ENCODE assay signal across 17 cellular contexts in the genomic region with DNA sequence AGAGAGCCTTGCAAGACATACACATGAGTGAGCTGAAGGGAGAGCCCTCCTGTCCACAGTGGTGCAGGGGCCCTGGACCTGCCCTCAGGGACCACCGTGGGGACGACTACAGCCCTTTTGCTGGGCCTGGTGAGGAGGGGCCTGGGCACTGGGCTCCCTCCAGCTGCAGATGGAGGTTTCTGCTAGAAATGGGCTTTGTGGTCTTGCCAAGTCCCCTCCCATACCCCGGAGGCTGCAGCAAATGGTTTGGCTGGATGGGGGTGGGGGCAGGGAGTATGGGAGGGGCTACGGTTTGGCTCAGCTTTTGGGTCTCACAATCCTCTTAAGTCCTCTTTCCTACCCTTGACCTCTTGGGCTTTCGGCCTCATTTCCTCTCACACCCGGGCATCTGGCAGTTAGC. TPM values are rescaled to one million over a fixed set of nuclear protein-coding genes. Genes with fewer than 3 reads are reported as not detected.
DNase-seq lines count a peak whose midpoint lies in the region; ATAC-seq and TF ChIP-seq lines count a peak whose summit lies in the region.
"Had no signal": no experiment of that assay in that cellular context is flagged by ENCODE, and none has a peak within 500 bp of the region (broad histone marks: within the 10 kb centered on the region; RNA-seq: fewer than 3 reads in every experiment).

No MANE protein-coding gene starts in this region.

- no peak for TF ChIP-seq POLR2A in testis (IDR thresholded peaks at IDR 0.05)

- H3K36me3 Mint-ChIP-seq in naive thymus-derived CD4-positive, alpha-beta T cell: peaks cover 0 to 36% (median 4%) of the 10 kb centered on the region in 5 donors

- in situ Hi-C loops in KBM-7 (cut with MboI; ENCODE audit: low pct_unique_long_range_greater_than_20kb, low sequenced_read_pairs): no loop called here

- no peak overlapping the region for H3K4me3 ChIP-seq in coronary artery
- H3K4me3 ChIP-seq in naive thymus-derived CD4-positive, alpha-beta T cell (ENCODE audit: low read length): no peak overlapping the region
- no peak overlapping the region for H3K4me3 ChIP-seq in testis
- H3K4me3 ChIP-seq: PC-9 had no signal

- H3K4me1 Mint-ChIP-seq in naive thymus-derived CD4-positive, alpha-beta T cell: peaks cover 29 to 74% (median 52%) of the 10 kb centered on the region in 7 donors

- TF ChIP-seq CTCF in coronary artery (IDR thresholded peaks at IDR 0.05) (no peak), testis (IDR thresholded peaks at IDR 0.05) (no peak)

- H3K27me3 Mint-ChIP-seq in naive thymus-derived CD4-positive, alpha-beta T cell: no peaks in the 10 kb centered on the region
- H3K27me3 Mint-ChIP-seq: stimulated activated memory B cell treated with anti-CD40 and anti-IgM and Interleukin-4, amounts not matched to agents 10 μg/mL and 1 μg/mL and 100 μg/mL, for 72 hours had no signal

- H3K36me3 ChIP-seq in naive thymus-derived CD4-positive, alpha-beta T cell (ENCODE audit: control insufficient read depth in 2 of 3, insufficient read depth in 3 of 3, low read length in 3 of 3): peaks cover 0 to 26% (median 0%) of the 10 kb centered on the region in 3 experiments
- no peaks in the 10 kb centered on the region for H3K36me3 ChIP-seq in testis (ENCODE audit: low read depth, missing control alignments)

- H3K27me3 ChIP-seq in naive thymus-derived CD4-positive, alpha-beta T cell (ENCODE audit: control insufficient read depth in 2 of 2, insufficient read depth in 2 of 2, low read length in 2 of 2): no peaks in the 10 kb centered on the region
- no peaks in the 10 kb centered on the region for H3K27me3 ChIP-seq in testis

- WGBS in testis, 2 donors: 30 to 66% methylated on average over 5 to 6 of the region's 6 CpGs

- H3K9me3 ChIP-seq in naive thymus-derived CD4-positive, alpha-beta T cell (ENCODE audit: control insufficient read depth in 2 of 3, low read length in 3 of 3): no peaks in the 10 kb centered on the region
- H3K9me3 ChIP-seq in testis: no peaks in the 10 kb centered on the region

- H3K27ac Mint-ChIP-seq in naive thymus-derived CD4-positive, alpha-beta T cell: peak overlapping the region in 5 of 9 donors; percentile 17 to 77 (median 60)
- H3K27ac Mint-ChIP-seq: stimulated activated memory B cell treated with anti-CD40 and anti-IgM and Interleukin-4, amounts not matched to agents 10 μg/mL and 1 μg/mL and 100 μg/mL, for 72 hours had no signal

- H3K9me3 Mint-ChIP-seq in naive thymus-derived CD4-positive, alpha-beta T cell: no peaks in the 10 kb centered on the region
- H3K9me3 Mint-ChIP-seq: activated T-cell treated with anti-CD3 and anti-CD28 coated beads, Interleukin-2, amount 50 U/mL, for 72 hours; stimulated activated memory B cell treated with anti-CD40 and anti-IgM and Interleukin-4, amounts not matched to agents 10 μg/mL and 1 μg/mL and 100 μg/mL, for 72 hours had no signal

- CTCF ChIA-PET in naive thymus-derived CD4-positive, alpha-beta T cell (lab: Charles Lee): interaction anchor here (1.1 to 1.9 kb wide), 2 partner anchors 19 to 80 kb away, joined by 4 to 5 read pairs; no protein-coding TSS in a partner anchor

- DNase-seq in activated CD8-positive, alpha-beta memory T cell treated with anti-CD3 and anti-CD28 coated beads for 24 hours: peak; percentile 40
- no peak for DNase-seq in activated CD8-positive, alpha-beta memory T cell treated with anti-CD3 and anti-CD28 coated beads, Interleukin-2, amount 50 U/mL, for 4 hours
- DNase-seq in coronary artery (ENCODE audit: low spot score) (peak; percentile 67), testis (peak; percentile 19), KBM-7 (no peak), middle frontal gyrus (ENCODE audit: extremely low spot score, low spot score) (no peak)
- no peak for DNase-seq in naive thymus-derived CD4-positive, alpha-beta T cell
- DNase-seq in stimulated activated CD4-positive, alpha-beta T cell treated with anti-CD3 and anti-CD28 coated beads, Interleukin-2, amount 100 ng/mL, for 24 hours: no peak
- DNase-seq: 8988T; activated T-cell treated with anti-CD3 and anti-CD28 coated beads, Interleukin-2, amount 50 U/mL, for 72 hours; dermis blood vessel endothelial cell; NCI-H1092; NCI-H226; PC-9; retina; stimulated activated CD4-positive, alpha-beta T cell treated with anti-CD3 and anti-CD28 coated beads, Interleukin-4, amount 100 ng/mL, for 4 hours had no signal

- no peak for ATAC-seq in naive thymus-derived CD4-positive, alpha-beta T cell
- ATAC-seq: activated T-cell treated with anti-CD3 and anti-CD28 coated beads, Interleukin-2, amount 50 U/mL, for 72 hours; stimulated activated memory B cell treated with anti-CD40 and anti-IgM and Interleukin-4, amounts not matched to agents 10 μg/mL and 1 μg/mL and 100 μg/mL, for 72 hours had no signal

- POLR2A ChIA-PET in naive thymus-derived CD4-positive, alpha-beta T cell (lab: Charles Lee): interaction anchor here (0.7 kb wide), 1 partner anchor 21 kb away, joined by 3 read pairs; no protein-coding TSS in a partner anchor

- intact Hi-C loops in naive thymus-derived CD4-positive, alpha-beta T cell (cut with micrococcal nuclease): no loop called here
- intact Hi-C loops in testis (cut with DNase I; ENCODE audit: low total_unique reads): no loop called here

- peaks cover 6 to 9% of the 10 kb centered on the region in 2 donors for H3K4me1 ChIP-seq in naive thymus-derived CD4-positive, alpha-beta T cell (ENCODE audit: control insufficient read depth in 2 of 2, insufficient read depth in 2 of 2, low read length in 2 of 2)
- H3K4me1 ChIP-seq in testis: peaks cover 32% of the 10 kb centered on the region

- H3K27ac ChIP-seq in coronary artery: no peak overlapping the region
- H3K27ac ChIP-seq in naive thymus-derived CD4-positive, alpha-beta T cell (ENCODE audit: low read depth, low read length): no peak overlapping the region
- H3K27ac ChIP-seq in testis: no peak overlapping the region
- H3K27ac ChIP-seq: PC-9 had no signal

- H3K4me3 Mint-ChIP-seq in naive thymus-derived CD4-positive, alpha-beta T cell: no peak overlapping the region
- H3K4me3 Mint-ChIP-seq: activated T-cell treated with anti-CD3 and anti-CD28 coated beads, Interleukin-2, amount 50 U/mL, for 72 hours; stimulated activated memory B cell treated with anti-CD40 and anti-IgM and Interleukin-4, amounts not matched to agents 10 μg/mL and 1 μg/mL and 100 μg/mL, for 72 hours had no signal

RNA-seq across cellular contexts. Expression of gene TET3, which starts 21.7 kb away (rescaled TPM):
- 10 to 100 TPM; 19.1 to 38.6 (median 28.6) TPM for total RNA-seq in naive thymus-derived CD4-positive, alpha-beta T cell
- 1 to 10 TPM in 1 of 2 donors, under 1 TPM in 1; 0.77 to 1.1 TPM for polyA plus RNA-seq in naive thymus-derived CD4-positive, alpha-beta T cell
- total RNA-seq in testis: 10 to 100 TPM in 1 of 2 donors, 1 to 10 TPM in 1; 9.7 to 12.2 TPM
- polyA plus RNA-seq in testis (ENCODE audit: insufficient read depth, low read depth, low replicate concordance): 4.3 TPM

Comparison
In these comparisons a context has a peak if more than half of its experiments do, and no peak if none do; other contexts are left out.
1. DNase-seq: peak in activated CD8-positive, alpha-beta memory T cell treated with anti-CD3 and anti-CD28 coated beads for 24 hours (single experiment), coronary artery (single experiment) and testis (single experiment); none in activated CD8-positive, alpha-beta memory T cell treated with anti-CD3 and anti-CD28 coated beads, Interleukin-2, amount 50 U/mL, for 4 hours (single experiment), naive thymus-derived CD4-positive, alpha-beta T cell (0 of 9), KBM-7 (single experiment), stimulated activated CD4-positive, alpha-beta T cell treated with anti-CD3 and anti-CD28 coated beads, Interleukin-2, amount 100 ng/mL, for 24 hours (0 of 2) and middle frontal gyrus (single experiment).